ENCODE assay signal across 26 cellular contexts in the genomic region with DNA sequence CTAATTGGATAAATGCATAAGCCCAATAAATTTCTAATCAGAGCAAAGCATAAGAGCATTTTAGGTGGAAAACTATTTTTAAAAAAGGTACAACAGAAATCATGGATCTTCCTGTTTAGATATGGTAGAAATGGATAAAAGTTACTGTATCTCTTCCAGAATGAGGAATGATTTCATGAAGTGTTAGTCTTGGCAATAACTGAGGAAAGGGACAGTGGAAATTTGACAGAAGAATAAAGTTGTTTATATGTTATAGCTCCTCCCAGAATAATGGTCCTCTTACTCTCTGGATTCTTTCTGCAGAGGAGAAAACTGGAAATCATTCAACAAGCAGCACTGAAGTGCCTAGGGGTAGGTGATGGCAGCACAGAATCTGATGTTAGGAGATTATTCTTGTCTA. TPM values are rescaled to one million over a fixed set of nuclear protein-coding genes. Genes with fewer than 3 reads are reported as not detected.
"Had no signal": no experiment of that assay in that cellular context is flagged by ENCODE, and none has a peak within 500 bp of the region (broad histone marks: within the 10 kb centered on the region; RNA-seq: fewer than 3 reads in every experiment).

No MANE protein-coding gene starts in this region.

- H3K9me3 ChIP-seq: transverse colon, vagina had no signal

- H3K4me1 Mint-ChIP-seq: activated B cell treated with CpG ODN at 0.5 μM for 24 hours, immature natural killer cell had no signal

- H3K27me3 ChIP-seq: brain microvascular endothelial cell, hepatocyte, transverse colon, vagina had no signal

- H3K4me3 Mint-ChIP-seq: activated B cell treated with CpG ODN at 0.5 μM for 24 hours; activated CD4-positive, alpha-beta T cell treated with anti-CD3 and anti-CD28 coated beads for 36 hours; immature natural killer cell; nephron had no signal

- H3K9me3 Mint-ChIP-seq: activated B cell treated with CpG ODN at 0.5 μM for 24 hours, immature natural killer cell had no signal

- H3K27ac Mint-ChIP-seq: activated B cell treated with CpG ODN at 0.5 μM for 24 hours; activated CD4-positive, alpha-beta T cell treated with anti-CD3 and anti-CD28 coated beads for 36 hours; nephron had no signal

- H3K4me3 ChIP-seq: hepatocyte, transverse colon, vagina had no signal

- H3K4me1 ChIP-seq: vagina had no signal

- H3K27me3 Mint-ChIP-seq: activated B cell treated with CpG ODN at 0.5 μM for 24 hours; activated CD4-positive, alpha-beta T cell treated with anti-CD3 and anti-CD28 coated beads for 36 hours had no signal

- DNase-seq: activated B cell treated with CpG ODN at 0.5 μM for 24 hours; activated CD4-positive, alpha-beta T cell treated with anti-CD3 and anti-CD28 coated beads for 36 hours; activated CD4-positive, alpha-beta T cell treated with anti-CD3 and anti-CD28 coated beads, Interleukin-2, amount 50 U/mL, for 4 hours; activated CD8-positive, alpha-beta memory T cell treated with anti-CD3 and anti-CD28 coated beads for 24 hours; activated CD8-positive, alpha-beta memory T cell treated with anti-CD3 and anti-CD28 coated beads, Interleukin-2, amount 50 U/mL, for 4 hours; activated effector memory CD4-positive, alpha-beta T cell treated with anti-CD3 and anti-CD28 coated beads, Interleukin-2, amount 50 U/mL, for 16 hours; activated naive CD4-positive, alpha-beta T cell treated with anti-CD3 and anti-CD28 coated beads, Interleukin-2, amount 50 U/mL, for 16 hours; activated T-cell treated with anti-CD3 and anti-CD28 coated beads, Interleukin-2, amount 50 U/mL, for 48 hours; anterior cingulate cortex; brain microvascular endothelial cell; caudate nucleus; dermis blood vessel endothelial cell; effector memory CD4-positive, alpha-beta T cell; foreskin melanocyte; glutamatergic neuron; immature natural killer cell; kidney glomerular epithelial cell; left ventricle myocardium superior; nucleus accumbens; stimulated activated CD4-positive, alpha-beta T cell treated with anti-CD3 and anti-CD28 coated beads, Interleukin-4, amount 100 ng/mL, for 1 hour; stimulated activated naive CD4-positive, alpha-beta T cell treated with Interleukin-2 at 50 U/mL for 16 hours; substantia nigra; transverse colon had no signal

- H3K27ac ChIP-seq: brain microvascular endothelial cell, hepatocyte, vagina had no signal

RNA-seq across cellular contexts. Expression of a gene that starts 32.4 kb away (rescaled TPM):
- polyA plus RNA-seq: immature natural killer cell had no signal
